20 cellular contexts compared by ENCODE assay signal in genomic region chr11:13223112-13223511, GRCh38. TPM values are rescaled to one million over a fixed set of nuclear protein-coding genes. Genes with fewer than 3 reads are reported as not detected.
DNase-seq lines count a peak whose midpoint lies in the region; ATAC-seq, FAIRE-seq and TF ChIP-seq lines count a peak whose summit lies in the region.
"Had no signal": no experiment of that assay in that cellular context is flagged by ENCODE, and none has a peak within 500 bp of the region (broad histone marks: within the 10 kb centered on the region; RNA-seq: fewer than 3 reads in every experiment).

No MANE protein-coding gene starts in this region.

- H3F3A ChIP-seq in SK-N-SH (replicated peaks; ENCODE audit: insufficient read depth), result peaks cover 18% of the 10 kb centered on the region

- no peak for TF ChIP-seq EP300 in SK-N-SH (IDR thresholded peaks at IDR 0.05; ENCODE audit: borderline replicate concordance in 1 of 2, low read depth in 1 of 2, low read length in 1 of 2)

- no peak for TF ChIP-seq POLR2A in heart left ventricle (IDR thresholded peaks at IDR 0.05)

- H3K4me2 ChIP-seq in SK-N-SH (peak overlapping the region; percentile 62), keratinocyte (ENCODE audit: control insufficient read depth, extremely low read depth, insufficient read depth, low read depth, low read length) (peak overlapping the region; percentile 29)

- H3K27ac ChIP-seq in ACC112 (ENCODE audit: low read depth, low read length) (no peak overlapping the region), SK-N-SH (ENCODE audit: low read depth in 2 of 2, low read length in 1 of 2) (peak overlapping the region; percentile 59 to 83; a peak in 3 of 4 replicates), keratinocyte (ENCODE audit: control insufficient read depth, insufficient read depth, low read length) (peak overlapping the region; percentile 46), heart left ventricle (no peak overlapping the region)

- H3K9me3 ChIP-seq in SK-N-SH, result no peaks in the 10 kb centered on the region
- no peaks in the 10 kb centered on the region for H3K9me3 ChIP-seq in keratinocyte (ENCODE audit: control insufficient read depth, low read depth, low read length)
- peaks cover 0 to 3% (median 0%) of the 10 kb centered on the region in 12 donors for H3K9me3 ChIP-seq in heart left ventricle

- CTCF ChIA-PET in SK-N-SH (lab: Yijun Ruan, JAX), result interaction anchor here (0.6 to 3.6 kb wide), 8 partner anchors 9 to 159 kb away, joined by 3 to 25 read pairs (median 4); no protein-coding TSS in a partner anchor

- H3K4me1 ChIP-seq in ACC112 (ENCODE audit: control insufficient read depth, insufficient read depth, low read length, unreplicated experiment) (peaks cover 12% of the 10 kb centered on the region), SK-N-SH (ENCODE audit: control insufficient read depth in 1 of 2, insufficient read depth in 2 of 2, low read depth in 1 of 2, low read length in 1 of 2) (peaks cover 23 to 35% of the 10 kb centered on the region in 2 experiments), keratinocyte (ENCODE audit: control insufficient read depth, extremely low read depth, insufficient read depth, low read length) (peaks cover 47% of the 10 kb centered on the region), heart left ventricle (no peaks in the 10 kb centered on the region)

- no peak for TF ChIP-seq CTCF in SK-N-SH (IDR thresholded peaks at IDR 0.05)
- no peak for TF ChIP-seq CTCF in keratinocyte (optimal IDR thresholded peaks at IDR 0.05 in 1 of 3, IDR thresholded peaks at IDR 0.05 in 1 of 3, conservative IDR thresholded peaks at IDR 0.05 in 1 of 3; ENCODE audit: extremely low read depth in 1 of 3, insufficient read depth in 2 of 3, low read length in 3 of 3)
- TF ChIP-seq CTCF in heart left ventricle (IDR thresholded peaks at IDR 0.05), result no peak

- no peaks in the 10 kb centered on the region for H3K79me2 ChIP-seq in ACC112 (ENCODE audit: control insufficient read depth, insufficient read depth, low read length, unreplicated experiment)
- no peaks in the 10 kb centered on the region for H3K79me2 ChIP-seq in SK-N-SH (ENCODE audit: insufficient read depth)
- no peaks in the 10 kb centered on the region for H3K79me2 ChIP-seq in keratinocyte (ENCODE audit: control insufficient read depth, insufficient read depth, low read length)

- TF ChIP-seq RAD21 in SK-N-SH (IDR thresholded peaks at IDR 0.05; ENCODE audit: low read length), result no peak

- DNase-seq in NCI-H1105 (lab: John Stamatoyannopoulos, UW) (peak; percentile 32), SK-N-SH (peak; percentile 40), keratinocyte (ENCODE audit: low read depth, low spot score) (no peak), SKM-1 treated with dmso at 0.1 percent for 144 hours (lab: John Stamatoyannopoulos, UW; ENCODE audit: unreplicated experiment) (no peak), HTR-8/SVneo (ENCODE audit: insufficient read length, low spot score) (no peak), heart left ventricle (no peak)
- no peak for DNase-seq in activated CD4-positive, CD25-positive, alpha-beta regulatory T cell (lab: John Stamatoyannopoulos, UW)
- DNase-seq: AML-193; CD4-positive, CD25-positive, alpha-beta regulatory T cell; DND-41; GDM1; NCI-H1092; NCI-H1930; NCI-H526 treated with DMSO at 0.1 percent for 48 hours; SHP77; SW 1271 had no signal

- peak overlapping the region; percentile 58; the same call in 1 of the 2 replicates for H3K9ac ChIP-seq in SK-N-SH
- H3K9ac ChIP-seq in keratinocyte (ENCODE audit: control insufficient read depth, extremely low read depth, insufficient read depth, low read length), result no peak overlapping the region

- H2AFZ ChIP-seq in ACC112 (ENCODE audit: low read length, unreplicated experiment), result peak overlapping the region; percentile 62
- peak overlapping the region; percentile 80 for H2AFZ ChIP-seq in SK-N-SH (ENCODE audit: low read depth)
- peak overlapping the region; percentile 21 for H2AFZ ChIP-seq in keratinocyte (ENCODE audit: control insufficient read depth, low read length)

- intact Hi-C loops in heart left ventricle (cut with DNase I), result no loop called here

- FAIRE-seq in keratinocyte (lab: Jason Lieb, UNC) (peak; percentile 96), HTR-8/SVneo (lab: Jason Lieb, UNC) (no peak)
- FAIRE-seq: GM12892, GM19239, K562 had no signal

- WGBS in SK-N-SH (ENCODE audit: low lambda C conversion rate), result 9% methylated on average over 5 of the region's 5 CpGs
- WGBS in heart left ventricle, 4 donors, result 58 to 71% (median 64%) methylated on average over 5 of the region's 5 CpGs

- H3K27me3 ChIP-seq in ACC112 (ENCODE audit: insufficient read depth, low read length) (no peaks in the 10 kb centered on the region), SK-N-SH (ENCODE audit: insufficient read depth) (no peaks in the 10 kb centered on the region), keratinocyte (ENCODE audit: control insufficient read depth, extremely low read depth, insufficient read depth, low read length) (no peaks in the 10 kb centered on the region), heart left ventricle (no peaks in the 10 kb centered on the region)

- H3K4me3 ChIP-seq in ACC112 (ENCODE audit: low read depth, low read length) (no peak overlapping the region), SK-N-SH (ENCODE audit: low read depth in 2 of 2, low read length in 1 of 2) (no peak overlapping the region), keratinocyte (ENCODE audit: control insufficient read depth in 2 of 3, extremely low read depth in 1 of 3, insufficient read depth in 2 of 3, low read depth in 1 of 3, low read length in 3 of 3) (no peak overlapping the region), heart left ventricle (no peak overlapping the region)
- H3K4me3 ChIP-seq: K562 had no signal

- H3K9me1 ChIP-seq in keratinocyte (ENCODE audit: control insufficient read depth, extremely low read depth, insufficient read depth, low read length), result no peaks in the 10 kb centered on the region

- dilution Hi-C loops in keratinocyte (cut with MboI; ENCODE audit: extremely low pct_ligation_motif_present, low sequenced_read_pairs), result no loop called here

- POLR2A ChIA-PET in SK-N-SH (lab: Yijun Ruan, JAX), result interaction anchor here (0.7 to 0.8 kb wide), 2 partner anchors 9 kb away, joined by 3 to 4 read pairs; no protein-coding TSS in a partner anchor

- ATAC-seq in heart left ventricle, result no peak
- ATAC-seq: K562 had no signal

- no peaks in the 10 kb centered on the region for H4K20me1 ChIP-seq in SK-N-SH (ENCODE audit: insufficient read depth)
- H4K20me1 ChIP-seq in keratinocyte (ENCODE audit: control insufficient read depth, extremely low read depth, insufficient read depth, low read length), result no peaks in the 10 kb centered on the region

- no peaks in the 10 kb centered on the region for H3K9me2 ChIP-seq in SK-N-SH

- H3K36me3 ChIP-seq in ACC112 (ENCODE audit: insufficient read depth, low read length) (no peaks in the 10 kb centered on the region), SK-N-SH (replicated peaks in 1 of 2; ENCODE audit: control insufficient read depth in 1 of 2, insufficient read depth in 2 of 2, low read length in 1 of 2) (no peaks in the 10 kb centered on the region), keratinocyte (ENCODE audit: control insufficient read depth in 2 of 2, extremely low read depth in 1 of 2, insufficient read depth in 2 of 2, low read length in 2 of 2) (no peaks in the 10 kb centered on the region), heart left ventricle (no peaks in the 10 kb centered on the region)

TF ChIP-seq in SK-N-SH, 30 proteins besides CTCF, POLR2A, EP300 and RAD21:
- TF ChIP-seq RFX5 (IDR thresholded peaks at IDR 0.05; ENCODE audit: low read length) (no peak), NFIC (IDR thresholded peaks at IDR 0.05; ENCODE audit: borderline replicate concordance) (no peak), USF2 (IDR thresholded peaks at IDR 0.05; ENCODE audit: borderline replicate concordance, low read depth, low read length) (no peak), GATA2 (CRISPR knock-in tag; IDR thresholded peaks at IDR 0.05) (peak; percentile 26; the same call in 1 of the 2 replicates), SIN3A (IDR thresholded peaks at IDR 0.05; ENCODE audit: borderline replicate concordance, low read depth, low read length) (no peak), RXRA (IDR thresholded peaks at IDR 0.05; ENCODE audit: borderline replicate concordance, low read depth) (no peak)

RNA-seq across cellular contexts. Expression of gene BMAL1, which starts 54.5 kb away (rescaled TPM):
- 6.5 and 8.2 TPM in 2 replicates for polyA plus RNA-seq in SK-N-SH (2012; rRNA removed)
- 7.0 and 7.3 TPM in 2 replicates for polyA plus RNA-seq in SK-N-SH (2012; cell fraction: cytosol; rRNA removed)
- 12.0 and 14.1 TPM in 2 replicates for polyA plus RNA-seq in SK-N-SH (2012; cell fraction: nucleus; rRNA removed)
- polyA plus RNA-seq in keratinocyte, result 18.9 to 27.5 TPM (median 22.6 TPM) in 3 replicates
- 31.7 TPM for polyA plus RNA-seq in keratinocyte (2011; ENCODE audit: low read depth)
- polyA plus RNA-seq in keratinocyte (2011; cell fraction: cytosol; rRNA removed), result 14.7 and 32.0 TPM in 2 replicates
- polyA plus RNA-seq in keratinocyte (2011; cell fraction: nucleus; rRNA removed), result 25.5 and 36.9 TPM in 2 replicates
- 13.8 and 19.4 TPM in 2 replicates for polyA plus RNA-seq in keratinocyte (2012; ENCODE audit: low replicate concordance)
- 20.0 to 40.1 TPM (median 27.1 TPM) in 3 replicates for polyA minus RNA-seq in keratinocyte
- polyA minus RNA-seq in keratinocyte (2011; cell fraction: cytosol; rRNA and poly(A)+ RNA removed), result 17.5 TPM
- polyA minus RNA-seq in keratinocyte (2011; cell fraction: nucleus; rRNA and poly(A)+ RNA removed), result 26.6 and 44.0 TPM in 2 replicates
- 10 to 100 TPM in 5 of 9 donors, 1 to 10 TPM in 4; 5.7 to 18.2 (median 11.7) TPM for total RNA-seq in heart left ventricle
- 10 to 100 TPM in 1 of 2 donors, 1 to 10 TPM in 1; 7.4 to 14.7 TPM for polyA plus RNA-seq in heart left ventricle

Comparison
In these comparisons a context has a peak if more than half of its experiments do, and no peak if none do; other contexts are left out.
1. H2AFZ ChIP-seq: peak in every context shown above with its lines; median percentile 80 in SK-N-SH; 62 in ACC112; 21 in keratinocyte.
2. H3K27ac ChIP-seq: peak in SK-N-SH (2 of 2) and keratinocyte (single experiment); none in ACC112 (single experiment) and heart left ventricle (0 of 12).
3. DNase-seq: peak in NCI-H1105 (single experiment) and SK-N-SH (single experiment); none in keratinocyte (single experiment), SKM-1 treated with dmso at 0.1 percent for 144 hours (single experiment), HTR-8/SVneo (single experiment), activated CD4-positive, CD25-positive, alpha-beta regulatory T cell (0 of 4) and heart left ventricle (0 of 5).